ENCODE assay signal across 16 cellular contexts in genomic region chr18:371616-371998, GRCh38.
A peak's percentile ranks its signal among the peaks of the same experiment; 100 is the strongest.
DNase-seq lines count a peak whose midpoint lies in the region; ATAC-seq, FAIRE-seq and TF ChIP-seq lines count a peak whose summit lies in the region.
"Had no signal": no experiment of that assay in that cellular context is flagged by ENCODE, and none has a peak within 500 bp of the region (broad histone marks: within the 10 kb centered on the region; RNA-seq: fewer than 3 reads in every experiment).

No MANE protein-coding gene starts in this region.

- TF ChIP-seq CTCF in GM23338 (conservative IDR thresholded peaks at IDR 0.05; ENCODE audit: low read depth in 2 of 2) (no peak), endothelial cell of umbilical vein (IDR thresholded peaks at IDR 0.05; ENCODE audit: extremely low read depth in 1 of 2, insufficient read depth in 1 of 2, low read depth in 1 of 2, low read length in 2 of 2) (no peak), transverse colon (IDR thresholded peaks at IDR 0.05) (no peak), PC-3 (conservative IDR thresholded peaks at IDR 0.05; ENCODE audit: low read depth, low read length) (no peak)

- H3K9me2 ChIP-seq in GM23338 (ENCODE audit: insufficient read depth) (no peaks in the 10 kb centered on the region; the same call in 1 of the 2 replicates), PC-3 (replicated peaks; ENCODE audit: low read length) (no peaks in the 10 kb centered on the region)

- H4K20me1 ChIP-seq in GM23338 (replicated peaks; ENCODE audit: insufficient read depth) (no peaks in the 10 kb centered on the region), endothelial cell of umbilical vein (replicated peaks; ENCODE audit: control insufficient read depth, extremely low read depth, insufficient read depth, low read length) (no peaks in the 10 kb centered on the region), PC-3 (ENCODE audit: low read length) (no peaks in the 10 kb centered on the region)

- TF ChIP-seq POLR2A in endothelial cell of umbilical vein (IDR thresholded peaks at IDR 0.05; ENCODE audit: low read depth, low read length) (no peak), transverse colon (IDR thresholded peaks at IDR 0.05) (no peak)

- H3K36me3 Mint-ChIP-seq in GM23338 (ENCODE audit: low read depth) = no peaks in the 10 kb centered on the region
- H3K36me3 Mint-ChIP-seq: natural killer cell had no signal

- H4K91ac ChIP-seq in mesenchymal stem cell (ENCODE audit: low read length) = no peak overlapping the region

- no peaks in the 10 kb centered on the region for H3K79me1 ChIP-seq in mesenchymal stem cell (replicated peaks; ENCODE audit: low read length, poor library complexity, severe bottlenecking)

- no peak overlapping the region for H3K4ac ChIP-seq in mesenchymal stem cell (ENCODE audit: low read depth in 1 of 2, low read length in 2 of 2)

- H2AK5ac ChIP-seq in mesenchymal stem cell (ENCODE audit: low read length, severe bottlenecking) = no peak overlapping the region

- no peak for TF ChIP-seq EP300 in transverse colon (IDR thresholded peaks at IDR 0.05; ENCODE audit: low read depth)

- H3K79me2 ChIP-seq in GM23338 (replicated peaks; ENCODE audit: insufficient read depth) = no peaks in the 10 kb centered on the region
- H3K79me2 ChIP-seq in endothelial cell of umbilical vein (ENCODE audit: control insufficient read depth, insufficient read depth, low read length) = no peaks in the 10 kb centered on the region
- no peaks in the 10 kb centered on the region for H3K79me2 ChIP-seq in PC-3 (ENCODE audit: low read length)

- 0 out of 2 replicates have a peak overlapping the region, but pooled peaks have one; percentile 53 for H3K27ac Mint-ChIP-seq in GM23338
- H3K27ac Mint-ChIP-seq: activated CD4-positive, alpha-beta T cell treated with anti-CD3 and anti-CD28 coated beads, Interleukin-2, amount 10 ng/mL, durations not matched to agents 7 days and 5 days; activated T-cell treated with anti-CD3 and anti-CD28 coated beads, Interleukin-2, amount 50 U/mL, for 24 hours; natural killer cell; T-helper 2 cell treated with Interferon-gamma antibody and Interleukin-4, amounts not matched to agents 5 μg/mL and 100 μg/mL, for 36 hours had no signal

- in situ Hi-C loops in transverse colon (cut with MboI; ENCODE audit: low pct_ligation_motif_present in 1 of 4, low pct_unique_long_range_greater_than_20kb in 1 of 4, low sequenced_read_pairs in 3 of 4) = no loop called here

- DNase-seq in GM23338 (ENCODE audit: low spot score) = no peak
- no peak for DNase-seq in endothelial cell of umbilical vein (ENCODE audit: low read depth, low spot score)
- peak; percentile 17 for DNase-seq in mesenchymal stem cell
- DNase-seq in transverse colon = no peak
- no peak for DNase-seq in activated CD4-positive, alpha-beta T cell treated with anti-CD3 and anti-CD28 coated beads for 48 hours
- DNase-seq in activated CD4-positive, CD25-positive, alpha-beta regulatory T cell (lab: John Stamatoyannopoulos, UW) = no peak
- no peak for DNase-seq in PC-3
- DNase-seq: activated CD4-positive, alpha-beta T cell treated with anti-CD3 and anti-CD28 coated beads, Interleukin-2, amount 10 ng/mL, durations not matched to agents 7 days and 5 days; activated T-cell treated with anti-CD3 and anti-CD28 coated beads, Interleukin-2, amount 50 U/mL, for 24 hours; hypothalamus; left lung; natural killer cell; NCI-H2107; small intestine had no signal

- H3K4me3 Mint-ChIP-seq in GM23338 = no peak overlapping the region
- H3K4me3 Mint-ChIP-seq: activated CD4-positive, alpha-beta T cell treated with anti-CD3 and anti-CD28 coated beads, Interleukin-2, amount 10 ng/mL, durations not matched to agents 7 days and 5 days; activated T-cell treated with anti-CD3 and anti-CD28 coated beads, Interleukin-2, amount 50 U/mL, for 24 hours; natural killer cell; T-helper 2 cell treated with Interferon-gamma antibody and Interleukin-4, amounts not matched to agents 5 μg/mL and 100 μg/mL, for 36 hours had no signal

- H3K27me3 ChIP-seq in GM23338 (ENCODE audit: insufficient read depth) (no peaks in the 10 kb centered on the region), endothelial cell of umbilical vein (ENCODE audit: control insufficient read depth in 2 of 2, insufficient read depth in 2 of 2, low read length in 2 of 2) (no peaks in the 10 kb centered on the region), mesenchymal stem cell (ENCODE audit: control insufficient read depth in 1 of 2, insufficient read depth in 1 of 2, low read length in 2 of 2) (no peaks in the 10 kb centered on the region), transverse colon (no peaks in the 10 kb centered on the region), PC-3 (ENCODE audit: low read length) (peaks cover 67% of the 10 kb centered on the region)
- H3K27me3 ChIP-seq: left lung had no signal

- H2BK5ac ChIP-seq in mesenchymal stem cell (ENCODE audit: low read depth, low read length, poor library complexity, severe bottlenecking) = no peak overlapping the region

- no peaks in the 10 kb centered on the region for H3K36me3 ChIP-seq in GM23338 (ENCODE audit: insufficient read depth)
- no peaks in the 10 kb centered on the region for H3K36me3 ChIP-seq in endothelial cell of umbilical vein (ENCODE audit: control insufficient read depth in 2 of 2, extremely low read depth in 1 of 2, insufficient read depth in 2 of 2, low read length in 2 of 2)
- H3K36me3 ChIP-seq in mesenchymal stem cell (ENCODE audit: control insufficient read depth in 1 of 2, insufficient read depth in 2 of 2, low read depth in 1 of 2, low read length in 2 of 2) = no peaks in the 10 kb centered on the region
- H3K36me3 ChIP-seq in transverse colon = no peaks in the 10 kb centered on the region
- no peaks in the 10 kb centered on the region for H3K36me3 ChIP-seq in PC-3 (ENCODE audit: low read depth, low read length)
- H3K36me3 ChIP-seq: left lung had no signal

- H3F3A ChIP-seq in GM23338 (replicated peaks; ENCODE audit: low read depth) (no peaks in the 10 kb centered on the region), PC-3 (ENCODE audit: low read length, unreplicated experiment) (no peaks in the 10 kb centered on the region)

- no peak overlapping the region for H2BK15ac ChIP-seq in mesenchymal stem cell (ENCODE audit: low read depth, poor library complexity, severe bottlenecking)

- H3K9me3 Mint-ChIP-seq in GM23338 = peaks cover 2% of the 10 kb centered on the region; the same call in 1 of the 3 replicates
- H3K9me3 Mint-ChIP-seq: activated CD4-positive, alpha-beta T cell treated with anti-CD3 and anti-CD28 coated beads, Interleukin-2, amount 10 ng/mL, durations not matched to agents 7 days and 5 days; activated T-cell treated with anti-CD3 and anti-CD28 coated beads, Interleukin-2, amount 50 U/mL, for 24 hours; natural killer cell; T-helper 2 cell treated with Interferon-gamma antibody and Interleukin-4, amounts not matched to agents 5 μg/mL and 100 μg/mL, for 36 hours had no signal

- H3K9ac ChIP-seq in endothelial cell of umbilical vein (replicated peaks; ENCODE audit: extremely low read depth, insufficient read depth, low read length) (no peak overlapping the region), mesenchymal stem cell (ENCODE audit: low read length) (peak overlapping the region; percentile 61), PC-3 (ENCODE audit: low read length) (no peak overlapping the region)

- CTCF ChIA-PET in endothelial cell of umbilical vein (lab: Charles Lee) = interaction anchor here (1.0 kb wide), 1 partner anchor 89 kb away, joined by 3 read pairs; no protein-coding TSS in a partner anchor
- CTCF ChIA-PET in PC-3 (lab: Charles Lee) = no interaction called here

- no peaks in the 10 kb centered on the region for H3K9me1 ChIP-seq in endothelial cell of umbilical vein (replicated peaks; ENCODE audit: control insufficient read depth, extremely low read depth, insufficient read depth, low read length)

- H2AFZ ChIP-seq in GM23338 (no peak overlapping the region), endothelial cell of umbilical vein (ENCODE audit: low read depth, low read length) (no peak overlapping the region), mesenchymal stem cell (ENCODE audit: low read depth, low read length) (no peak overlapping the region), PC-3 (ENCODE audit: low read length) (no peak overlapping the region)

- H3K23ac ChIP-seq in mesenchymal stem cell (ENCODE audit: low read length in 2 of 2) = no peak overlapping the region

- BruUV-seq in endothelial cell of umbilical vein (replicated peaks; lab: Mats Ljungman, UMichigan) (no TSS peak), PC-3 (replicated peaks; lab: Mats Ljungman, UMichigan) (no TSS peak)

- peaks cover 9% of the 10 kb centered on the region; the same call in 2 of the 3 replicates for H3K4me1 Mint-ChIP-seq in GM23338
- H3K4me1 Mint-ChIP-seq: activated CD4-positive, alpha-beta T cell treated with anti-CD3 and anti-CD28 coated beads, Interleukin-2, amount 10 ng/mL, durations not matched to agents 7 days and 5 days; natural killer cell had no signal

- no peak overlapping the region for H3K14ac ChIP-seq in mesenchymal stem cell (ENCODE audit: low read length in 2 of 2)

- peaks cover 5% of the 10 kb centered on the region; the same call in 1 of the 2 replicates for H3K4me1 ChIP-seq in GM23338 (ENCODE audit: insufficient read depth)
- no peaks in the 10 kb centered on the region for H3K4me1 ChIP-seq in endothelial cell of umbilical vein (ENCODE audit: control insufficient read depth, extremely low read depth, insufficient read depth, low read length)
- H3K4me1 ChIP-seq in mesenchymal stem cell (ENCODE audit: control insufficient read depth, insufficient read depth, low read depth, low read length) = peaks cover 9% of the 10 kb centered on the region
- H3K4me1 ChIP-seq in transverse colon = peaks cover 4 to 44% (median 15%) of the 10 kb centered on the region in 4 donors
- H3K4me1 ChIP-seq in PC-3 (ENCODE audit: insufficient read depth, low read length) = no peaks in the 10 kb centered on the region

- H3K27ac ChIP-seq in GM23338 (ENCODE audit: low read depth) (no peak overlapping the region), endothelial cell of umbilical vein (ENCODE audit: insufficient read depth, low read depth, low read length) (no peak overlapping the region), mesenchymal stem cell (ENCODE audit: low read length, poor library complexity, severe bottlenecking) (no peak overlapping the region), transverse colon (peak overlapping the region; percentile 12 to 38 (median 32)), PC-3 (ENCODE audit: low read length) (no peak overlapping the region)
- H3K27ac ChIP-seq: C4-2B, left lung had no signal

- dilution Hi-C loops in endothelial cell of umbilical vein (cut with MboI; ENCODE audit: extremely low pct_ligation_motif_present, low sequenced_read_pairs) = no loop called here

- H3K9me3 ChIP-seq in endothelial cell of umbilical vein (replicated peaks; ENCODE audit: control insufficient read depth, insufficient read depth, low read length) (no peaks in the 10 kb centered on the region), mesenchymal stem cell (ENCODE audit: control insufficient read depth, low read length) (no peaks in the 10 kb centered on the region), transverse colon (no peaks in the 10 kb centered on the region), PC-3 (ENCODE audit: low read length) (no peaks in the 10 kb centered on the region)
- H3K9me3 ChIP-seq: left lung had no signal

- H3K18ac ChIP-seq in mesenchymal stem cell (ENCODE audit: low read depth in 1 of 2, low read length in 2 of 2) = no peak overlapping the region

- POLR2A ChIA-PET in endothelial cell of umbilical vein (lab: Charles Lee) (no interaction called here), PC-3 (lab: Charles Lee; ENCODE audit: unreplicated experiment) (no interaction called here)

- no peak overlapping the region for H2BK12ac ChIP-seq in mesenchymal stem cell (ENCODE audit: low read length in 2 of 2)

- H2BK120ac ChIP-seq in mesenchymal stem cell (ENCODE audit: low read depth, low read length) = no peak overlapping the region

- peak; percentile 18 for FAIRE-seq in endothelial cell of umbilical vein (lab: Jason Lieb, UNC)
- FAIRE-seq: small intestine had no signal

- H3K4me2 ChIP-seq in GM23338 (no peak overlapping the region), endothelial cell of umbilical vein (ENCODE audit: insufficient read depth, low read length) (no peak overlapping the region), mesenchymal stem cell (ENCODE audit: low read length, poor library complexity, severe bottlenecking) (no peak overlapping the region), PC-3 (ENCODE audit: low read length) (no peak overlapping the region)

- H4K8ac ChIP-seq in mesenchymal stem cell (ENCODE audit: low read length) = no peak overlapping the region

- H3K4me3 ChIP-seq in GM23338 = no peak overlapping the region
- no peak overlapping the region for H3K4me3 ChIP-seq in endothelial cell of umbilical vein (replicated peaks in 1 of 3; ENCODE audit: insufficient read depth in 1 of 3, low read depth in 1 of 3, low read length in 3 of 3)
- H3K4me3 ChIP-seq in mesenchymal stem cell (ENCODE audit: insufficient read depth in 1 of 2, low read depth in 1 of 2, low read length in 2 of 2) = no peak overlapping the region
- no peak overlapping the region for H3K4me3 ChIP-seq in transverse colon
- no peak overlapping the region for H3K4me3 ChIP-seq in PC-3 (ENCODE audit: low read length)
- H3K4me3 ChIP-seq: left lung had no signal

- ATAC-seq in GM23338 = no peak
- ATAC-seq in PC-3 = no peak
- ATAC-seq: left lung, natural killer cell had no signal

- intact Hi-C loops in endothelial cell of umbilical vein (cut with micrococcal nuclease) (no loop called here), transverse colon (cut with DNase I; ENCODE audit: low total_unique reads) (no loop called here), PC-3 (cut with micrococcal nuclease) (no loop called here)

- 80% methylated on average over 7 of the region's 7 CpGs for WGBS in mesenchymal stem cell
- 52 to 61% methylated on average over 3 to 7 of the region's 7 CpGs for WGBS in transverse colon (ENCODE audit: low coverage in 1 of 2), 2 donors

- peaks cover 3% of the 10 kb centered on the region for H3K27me3 Mint-ChIP-seq in GM23338 (ENCODE audit: insufficient read depth, low read depth, poor library complexity)
- H3K27me3 Mint-ChIP-seq: activated CD4-positive, alpha-beta T cell treated with anti-CD3 and anti-CD28 coated beads, Interleukin-2, amount 10 ng/mL, durations not matched to agents 7 days and 5 days had no signal

Comparison
In these comparisons a context has a peak if more than half of its experiments do, and no peak if none do; other contexts are left out.
1. H3K27ac ChIP-seq: peak in transverse colon (4 of 4); none in GM23338 (single experiment), endothelial cell of umbilical vein (single experiment), mesenchymal stem cell (single experiment) and PC-3 (single experiment).